26 cellular contexts compared by ENCODE assay signal in genomic region chr17:58913552-58913951, GRCh38.
DNase-seq lines count a peak whose midpoint lies in the region; ATAC-seq, FAIRE-seq and TF ChIP-seq lines count a peak whose summit lies in the region.
"Had no signal": no experiment of that assay in that cellular context is flagged by ENCODE, and none has a peak within 500 bp of the region (broad histone marks: within the 10 kb centered on the region; RNA-seq: fewer than 3 reads in every experiment).

No MANE protein-coding gene starts in this region.

- ATAC-seq in right lobe of liver = no peak
- ATAC-seq in HG03025 (IDR thresholded peaks at IDR 0.05; ENCODE audit: low FRiP score, unreplicated experiment) = no peak
- ATAC-seq in stimulated activated memory B cell treated with anti-CD40 and anti-IgM and Interleukin-4, amounts not matched to agents 10 μg/mL and 1 μg/mL and 100 μg/mL, for 72 hours = no peak

- H3K9me3 Mint-ChIP-seq in stimulated activated memory B cell treated with anti-CD40 and anti-IgM and Interleukin-4, amounts not matched to agents 10 μg/mL and 1 μg/mL and 100 μg/mL, for 72 hours = peaks cover 5% of the 10 kb centered on the region

- no peaks in the 10 kb centered on the region for H3K36me3 Mint-ChIP-seq in stimulated activated memory B cell treated with anti-CD40 and anti-IgM and Interleukin-4, amounts not matched to agents 10 μg/mL and 1 μg/mL and 100 μg/mL, for 72 hours

- H3K4me1 ChIP-seq in A673 (ENCODE audit: insufficient read depth, low read length, poor library complexity, severe bottlenecking) = peaks cover 13% of the 10 kb centered on the region
- H3K4me1 ChIP-seq in right lobe of liver = peaks cover 0 to 8% (median 0%) of the 10 kb centered on the region in 4 donors
- H3K4me1 ChIP-seq: BLaER1 had no signal

- BruUV-seq in A673 (replicated peaks; lab: Mats Ljungman, UMichigan) = no TSS peak

- no peak for TF ChIP-seq POLR2A in right lobe of liver (IDR thresholded peaks at IDR 0.05)

- H3K27ac ChIP-seq in A673 (ENCODE audit: low read depth, low read length, poor library complexity, severe bottlenecking) (no peak overlapping the region), right lobe of liver (peak overlapping the region in 2 of 3 donors; percentile 47 to 51)
- H3K27ac ChIP-seq: BLaER1, KMS-11, SK-N-MC had no signal

- no peaks in the 10 kb centered on the region for H3K4me1 Mint-ChIP-seq in stimulated activated memory B cell treated with anti-CD40 and anti-IgM and Interleukin-4, amounts not matched to agents 10 μg/mL and 1 μg/mL and 100 μg/mL, for 72 hours
- H3K4me1 Mint-ChIP-seq: IgD-negative memory B cell had no signal

- H3K36me3 ChIP-seq in A673 (ENCODE audit: insufficient read depth, low read length, poor library complexity, severe bottlenecking) = no peaks in the 10 kb centered on the region
- H3K36me3 ChIP-seq in bronchial epithelial cell (ENCODE audit: control insufficient read depth, insufficient read depth, low read length) = no peaks in the 10 kb centered on the region
- no peaks in the 10 kb centered on the region for H3K36me3 ChIP-seq in right lobe of liver

- H3K27me3 ChIP-seq in A673 (replicated peaks; ENCODE audit: insufficient read depth, low read depth, low read length, poor library complexity) (no peaks in the 10 kb centered on the region), bronchial epithelial cell (ENCODE audit: control insufficient read depth, insufficient read depth, low read length) (no peaks in the 10 kb centered on the region), right lobe of liver (no peaks in the 10 kb centered on the region)
- H3K27me3 ChIP-seq: BLaER1 had no signal

- intact Hi-C loops in A673 (cut with micrococcal nuclease; ENCODE audit: unreplicated experiment) = no loop called here
- intact Hi-C loops in right lobe of liver (cut with DNase I) = no loop called here

- no peaks in the 10 kb centered on the region for H3K27me3 Mint-ChIP-seq in stimulated activated memory B cell treated with anti-CD40 and anti-IgM and Interleukin-4, amounts not matched to agents 10 μg/mL and 1 μg/mL and 100 μg/mL, for 72 hours
- H3K27me3 Mint-ChIP-seq: IgD-negative memory B cell had no signal

- TF ChIP-seq CTCF in A673 (conservative IDR thresholded peaks at IDR 0.05; ENCODE audit: low read depth, low read length) (no peak), bronchial epithelial cell (IDR thresholded peaks at IDR 0.05; ENCODE audit: insufficient read depth, low read length, severe bottlenecking) (no peak), right lobe of liver (IDR thresholded peaks at IDR 0.05) (no peak)

- peak; percentile 7 for DNase-seq in DMS53 (lab: John Stamatoyannopoulos, UW)
- no peak for DNase-seq in DMS53 treated with DMSO at 0.1 percent for 48 hours (lab: John Stamatoyannopoulos, UW; ENCODE audit: unreplicated experiment)
- peak; percentile 42 for DNase-seq in A673 (ENCODE audit: low spot score)
- peak; percentile 22 for DNase-seq in bronchial epithelial cell (ENCODE audit: low read depth)
- no peak for DNase-seq in right lobe of liver
- no peak for DNase-seq in C1 segment of cervical spinal cord (lab: John Stamatoyannopoulos, UW)
- DNase-seq: 8988T; CD4-positive, alpha-beta T cell; H7; HFFc6; NCI-H1092; NCI-H1436; NCI-H187 treated with DMSO at 0.1 percent for 48 hours; NCI-H2171 treated with DMSO at 0.1 percent for 48 hours; NCI-H446; NCI-H524 treated with DMSO at 0.1 percent for 48 hours; NCI-H774; RPMI8226; SHP77 had no signal

- FAIRE-seq in bronchial epithelial cell (lab: Jason Lieb, UNC) = no peak
- FAIRE-seq: G401.6 had no signal

- peaks cover 27% of the 10 kb centered on the region for H3K9me3 ChIP-seq in A673 (ENCODE audit: low read depth, low read length, poor library complexity, severe bottlenecking)
- no peaks in the 10 kb centered on the region for H3K9me3 ChIP-seq in right lobe of liver

- no peak overlapping the region for H3K4me3 Mint-ChIP-seq in stimulated activated memory B cell treated with anti-CD40 and anti-IgM and Interleukin-4, amounts not matched to agents 10 μg/mL and 1 μg/mL and 100 μg/mL, for 72 hours
- H3K4me3 Mint-ChIP-seq: CD4-positive, alpha-beta T cell; HFFc6; IgD-negative memory B cell had no signal

- CTCF ChIA-PET in A673 (lab: Charles Lee) = no interaction called here

- no peak overlapping the region for H3K27ac Mint-ChIP-seq in stimulated activated memory B cell treated with anti-CD40 and anti-IgM and Interleukin-4, amounts not matched to agents 10 μg/mL and 1 μg/mL and 100 μg/mL, for 72 hours
- H3K27ac Mint-ChIP-seq: CD4-positive, alpha-beta T cell; HFFc6; IgD-negative memory B cell had no signal

- POLR2A ChIA-PET in A673 (lab: Charles Lee; ENCODE audit: low non-redundant PET) = no interaction called here

- H3K4me3 ChIP-seq in A673 (ENCODE audit: low read depth, low read length, poor library complexity, severe bottlenecking) (no peak overlapping the region), bronchial epithelial cell (ENCODE audit: low read depth, low read length) (no peak overlapping the region), right lobe of liver (no peak overlapping the region)
- H3K4me3 ChIP-seq: BLaER1, SK-N-MC had no signal

Comparison
In these comparisons a context has a peak if more than half of its experiments do, and no peak if none do; other contexts are left out.
1. DNase-seq: peak in DMS53 (single experiment), A673 (single experiment) and bronchial epithelial cell (single experiment); none in DMS53 treated with DMSO at 0.1 percent for 48 hours (single experiment), right lobe of liver (0 of 3) and C1 segment of cervical spinal cord (0 of 14).